In the genomic region with DNA sequence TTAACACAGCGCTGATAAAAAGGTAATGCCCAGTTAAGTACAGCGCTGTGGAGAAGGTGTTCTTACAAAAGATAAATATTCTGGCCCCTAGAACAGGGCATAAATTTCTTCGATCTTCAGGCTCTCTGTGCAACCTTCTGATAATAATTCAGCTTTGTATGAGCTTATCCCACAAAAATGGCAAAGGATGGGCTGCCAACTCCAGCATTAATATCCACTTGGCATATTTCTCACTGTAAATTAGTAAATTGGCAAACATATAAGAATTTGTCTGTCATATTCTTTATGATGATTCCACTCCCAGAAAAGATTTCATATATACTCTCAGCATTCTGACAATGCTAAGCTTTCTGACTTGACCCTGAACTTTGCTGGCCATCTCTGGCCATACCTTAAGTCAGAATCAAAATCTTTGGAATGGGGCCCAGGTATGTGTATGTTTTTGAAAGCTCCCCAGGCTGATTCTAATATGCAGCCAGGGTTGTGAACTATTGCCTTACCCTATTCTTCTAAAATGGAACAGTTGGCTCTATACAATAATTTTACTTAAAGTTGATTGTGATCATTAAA, we compare ENCODE assay signal across 29 cellular contexts.
"Had no signal": no experiment of that assay in that cellular context is flagged by ENCODE, and none has a peak within 500 bp of the region (broad histone marks: within the 10 kb centered on the region; RNA-seq: fewer than 3 reads in every experiment).

No MANE protein-coding gene starts in this region.

- H3K9me3 Mint-ChIP-seq: activated CD4-positive, alpha-beta T cell treated with anti-CD3 and anti-CD28 coated beads, Interleukin-2, amount 10 ng/mL, durations not matched to agents 7 days and 5 days; activated CD8-positive, alpha-beta T cell treated with anti-CD3 and anti-CD28 coated beads for 36 hours; activated naive CD4-positive, alpha-beta T cell treated with anti-CD3 and anti-CD28 coated beads, Interleukin-2, amount 50 U/mL, for 24 hours; activated naive CD8-positive, alpha-beta T cell treated with anti-CD3 and anti-CD28 coated beads, Interleukin-2, amount 50 U/mL, for 24 hours; activated T-helper 2 cell treated with anti-CD3 and anti-CD28 coated beads, Interferon-gamma antibody, Interleukin-2, Interleukin-4, amounts not matched to agents 10 μg/mL and 5 μg/mL and 100 μg/mL, durations not matched to agents 14 hours and 24 hours and 36 hours; brain; effector memory CD8-positive, alpha-beta T cell; mesothelial cell of epicardium; naive thymus-derived CD4-positive, alpha-beta T cell; stimulated activated effector memory CD8-positive, alpha-beta T cell treated with anti-CD3 and anti-CD28 coated beads, Interleukin-12 subunit alpha, Interleukin-12 subunit beta, amount 100 ng/mL, for 72 hours; stimulated activated naive CD8-positive, alpha-beta T cell treated with anti-CD3 and anti-CD28 coated beads, Interleukin-15, Interleukin-2, amounts not matched to agents 100 ng/mL and 50 ng/mL, for 24 hours had no signal

- H3K4me3 Mint-ChIP-seq: activated CD4-positive, alpha-beta T cell treated with anti-CD3 and anti-CD28 coated beads, Interleukin-2, amount 10 ng/mL, durations not matched to agents 7 days and 5 days; activated CD8-positive, alpha-beta T cell treated with anti-CD3 and anti-CD28 coated beads for 36 hours; activated naive CD4-positive, alpha-beta T cell treated with anti-CD3 and anti-CD28 coated beads, Interleukin-2, amount 50 U/mL, for 24 hours; activated naive CD8-positive, alpha-beta T cell treated with anti-CD3 and anti-CD28 coated beads, Interleukin-2, amount 50 U/mL, for 24 hours; brain; effector memory CD8-positive, alpha-beta T cell; mesothelial cell of epicardium; naive thymus-derived CD4-positive, alpha-beta T cell; stimulated activated effector memory CD8-positive, alpha-beta T cell treated with anti-CD3 and anti-CD28 coated beads, Interleukin-12 subunit alpha, Interleukin-12 subunit beta, amount 100 ng/mL, for 72 hours; stimulated activated naive CD8-positive, alpha-beta T cell treated with anti-CD3 and anti-CD28 coated beads, Interleukin-15, Interleukin-2, amounts not matched to agents 100 ng/mL and 50 ng/mL, for 24 hours had no signal

- ATAC-seq: activated CD8-positive, alpha-beta T cell treated with anti-CD3 and anti-CD28 coated beads for 36 hours; activated naive CD8-positive, alpha-beta T cell treated with anti-CD3 and anti-CD28 coated beads, Interleukin-2, amount 50 U/mL, for 24 hours; effector memory CD8-positive, alpha-beta T cell; left colon; naive thymus-derived CD4-positive, alpha-beta T cell; pancreas; psoas muscle; stimulated activated effector memory CD8-positive, alpha-beta T cell treated with anti-CD3 and anti-CD28 coated beads, Interleukin-12 subunit alpha, Interleukin-12 subunit beta, amount 100 ng/mL, for 72 hours had no signal

- DNase-seq: activated CD4-positive, alpha-beta T cell treated with anti-CD3 and anti-CD28 coated beads for 1 hour; activated CD4-positive, alpha-beta T cell treated with anti-CD3 and anti-CD28 coated beads, Interleukin-2, amount 10 ng/mL, durations not matched to agents 7 days and 5 days; activated CD8-positive, alpha-beta T cell treated with anti-CD3 and anti-CD28 coated beads for 36 hours; activated naive CD8-positive, alpha-beta T cell treated with anti-CD3 and anti-CD28 coated beads, Interleukin-2, amount 50 U/mL, for 24 hours; activated T-cell treated with anti-CD3 and anti-CD28 coated beads, Interleukin-2, amount 50 U/mL, for 48 hours; anterior cingulate cortex; cerebellar nuclear complex; colonic mucosa; effector memory CD8-positive, alpha-beta T cell; erythroblast; islet precursor cell; left colon; naive thymus-derived CD4-positive, alpha-beta T cell; nucleus accumbens; pancreas; psoas muscle; sigmoid colon; small intestine; stimulated activated CD4-positive, alpha-beta T cell treated with anti-CD3 and anti-CD28 coated beads, Interleukin-4, amount 100 ng/mL, for 24 hours; T-helper 2 cell; thyroid gland; upper lobe of left lung had no signal

- H3K4me1 ChIP-seq: colonic mucosa had no signal

- H3K4me3 ChIP-seq: cardiac muscle cell, colonic mucosa, pancreas, psoas muscle, sigmoid colon, thyroid gland, upper lobe of left lung had no signal

- H3K27ac ChIP-seq: cardiac muscle cell, colonic mucosa, pancreas, psoas muscle, sigmoid colon, thyroid gland, upper lobe of left lung had no signal

- H3K36me3 Mint-ChIP-seq: brain; mesothelial cell of epicardium; stimulated activated effector memory CD8-positive, alpha-beta T cell treated with anti-CD3 and anti-CD28 coated beads, Interleukin-12 subunit alpha, Interleukin-12 subunit beta, amount 100 ng/mL, for 72 hours had no signal

- H3K27me3 Mint-ChIP-seq: activated CD4-positive, alpha-beta T cell treated with anti-CD3 and anti-CD28 coated beads, Interleukin-2, amount 10 ng/mL, durations not matched to agents 7 days and 5 days; activated CD8-positive, alpha-beta T cell treated with anti-CD3 and anti-CD28 coated beads for 36 hours; activated naive CD4-positive, alpha-beta T cell treated with anti-CD3 and anti-CD28 coated beads, Interleukin-2, amount 50 U/mL, for 24 hours; activated naive CD8-positive, alpha-beta T cell treated with anti-CD3 and anti-CD28 coated beads, Interleukin-2, amount 50 U/mL, for 24 hours; brain; effector memory CD8-positive, alpha-beta T cell; naive thymus-derived CD4-positive, alpha-beta T cell; stimulated activated naive CD8-positive, alpha-beta T cell treated with anti-CD3 and anti-CD28 coated beads, Interleukin-15, Interleukin-2, amounts not matched to agents 100 ng/mL and 50 ng/mL, for 24 hours had no signal

- H3K27me3 ChIP-seq: cardiac muscle cell, colonic mucosa, pancreas, sigmoid colon, thyroid gland, upper lobe of left lung had no signal

- H3K27ac Mint-ChIP-seq: activated CD4-positive, alpha-beta T cell treated with anti-CD3 and anti-CD28 coated beads, Interleukin-2, amount 10 ng/mL, durations not matched to agents 7 days and 5 days; activated CD8-positive, alpha-beta T cell treated with anti-CD3 and anti-CD28 coated beads for 36 hours; activated naive CD4-positive, alpha-beta T cell treated with anti-CD3 and anti-CD28 coated beads, Interleukin-2, amount 50 U/mL, for 24 hours; activated naive CD8-positive, alpha-beta T cell treated with anti-CD3 and anti-CD28 coated beads, Interleukin-2, amount 50 U/mL, for 24 hours; activated T-helper 2 cell treated with anti-CD3 and anti-CD28 coated beads, Interferon-gamma antibody, Interleukin-2, Interleukin-4, amounts not matched to agents 10 μg/mL and 5 μg/mL and 100 μg/mL, durations not matched to agents 14 hours and 24 hours and 36 hours; mesothelial cell of epicardium; stimulated activated effector memory CD8-positive, alpha-beta T cell treated with anti-CD3 and anti-CD28 coated beads, Interleukin-12 subunit alpha, Interleukin-12 subunit beta, amount 100 ng/mL, for 72 hours; stimulated activated naive CD8-positive, alpha-beta T cell treated with anti-CD3 and anti-CD28 coated beads, Interleukin-15, Interleukin-2, amounts not matched to agents 100 ng/mL and 50 ng/mL, for 24 hours had no signal

- H3K36me3 ChIP-seq: cardiac muscle cell, colonic mucosa, pancreas, sigmoid colon, thyroid gland, upper lobe of left lung had no signal

- H3K9me3 ChIP-seq: colonic mucosa, pancreas, psoas muscle, sigmoid colon, thyroid gland, upper lobe of left lung had no signal
